1 cellular context compared by ENCODE assay signal in genomic region chr10:17196573-17196972, GRCh38.
TF ChIP-seq lines count a peak whose summit lies in the region.

No MANE protein-coding gene starts in this region.

TF ChIP-seq in IMR-90, 13 proteins besides CTCF, POLR2A, EP300 and RAD21 (continued from another document):
- no peak for TF ChIP-seq ELK1 (IDR thresholded peaks at IDR 0.05; ENCODE audit: borderline replicate concordance, low read depth, low read length)
